Comparison of ENCODE assay signal across 15 cellular contexts in genomic region chrX:113675278-113675677, GRCh38.
DNase-seq lines count a peak whose midpoint lies in the region; TF ChIP-seq lines count a peak whose summit lies in the region.
"Had no signal": no experiment of that assay in that cellular context is flagged by ENCODE, and none has a peak within 500 bp of the region (broad histone marks: within the 10 kb centered on the region; RNA-seq: fewer than 3 reads in every experiment).

No MANE protein-coding gene starts in this region.

- no peak overlapping the region for H3K4me3 ChIP-seq in epithelial cell of esophagus (ENCODE audit: low read length)
- H3K4me3 ChIP-seq: A549, MG63, Peyer's patch had no signal

- TF ChIP-seq CTCF in epithelial cell of esophagus (IDR thresholded peaks at IDR 0.05; ENCODE audit: insufficient read depth, low read depth, low read length, missing control alignments), result no peak

- DNase-seq in GM03348 (ENCODE audit: low spot score), result peak; percentile 9
- DNase-seq in NCI-H226, result peak; percentile 19
- peak; percentile 9 for DNase-seq in epithelial cell of esophagus (ENCODE audit: low read depth)
- DNase-seq in renal cortical epithelial cell (ENCODE audit: low read depth), result peak; percentile 0
- no peak for DNase-seq in UCSD-AML1 (lab: John Stamatoyannopoulos, UW; ENCODE audit: unreplicated experiment)
- DNase-seq in NCI-H1048 (lab: John Stamatoyannopoulos, UW), result no peak
- no peak for DNase-seq in T-helper 2 cell
- DNase-seq: C1 segment of cervical spinal cord, H9, MG63, NCI-H1092 treated with DMSO at 0.1 percent for 48 hours, NCI-H146, NCI-H2081 treated with DMSO at 0.1 percent for 48 hours, Peyer's patch had no signal

Comparison
In these comparisons a context has a peak if more than half of its experiments do, and no peak if none do; other contexts are left out.
1. DNase-seq: peak in GM03348 (single experiment), NCI-H226 (single experiment), epithelial cell of esophagus (single experiment) and renal cortical epithelial cell (single experiment); none in UCSD-AML1 (single experiment), NCI-H1048 (single experiment) and T-helper 2 cell (0 of 5).